Comparison of ENCODE assay signal across 8 cellular contexts in genomic region chr1:9867408-9868243, GRCh38. TPM values are rescaled to one million over a fixed set of nuclear protein-coding genes. Genes with fewer than 3 reads are reported as not detected.
DNase-seq lines count a peak whose midpoint lies in the region; ATAC-seq and TF ChIP-seq lines count a peak whose summit lies in the region.

No MANE protein-coding gene starts in this region.

- ATAC-seq in natural killer cell = peak; percentile 91 to 100 (median 98)
- ATAC-seq in HG03159 (IDR thresholded peaks at IDR 0.05; ENCODE audit: unreplicated experiment) = no peak

- H3K4me3 ChIP-seq in OCI-LY3 (ENCODE audit: low read length) (no peak overlapping the region), esophagus muscularis mucosa (no peak overlapping the region)

- no peaks in the 10 kb centered on the region for H3K79me2 ChIP-seq in OCI-LY3 (ENCODE audit: low read length)

- intact Hi-C loops in esophagus muscularis mucosa (cut with DNase I) (loop anchor here (2.0 to 5.0 kb wide), 3 partner anchors 83 to 240 kb away; no protein-coding TSS in a partner anchor), natural killer cell (cut with micrococcal nuclease) (loop anchor here (1.0 kb wide), 4 partner anchors 83 to 372 kb away; no protein-coding TSS in a partner anchor)

- no peaks in the 10 kb centered on the region for H3K9me3 ChIP-seq in OCI-LY3 (ENCODE audit: insufficient read depth, low read length)
- H3K9me3 ChIP-seq in esophagus muscularis mucosa = no peaks in the 10 kb centered on the region

- no peaks in the 10 kb centered on the region for H3K27me3 ChIP-seq in OCI-LY3 (ENCODE audit: low read depth, low read length)
- H3K27me3 ChIP-seq in esophagus muscularis mucosa = no peaks in the 10 kb centered on the region

- peak; percentile 84 for DNase-seq in HK-2 (ENCODE audit: unreplicated experiment)
- peak; percentile 85 for DNase-seq in activated T-cell treated with anti-CD3 and anti-CD28 coated beads for 4 hours
- peak; percentile 98 for DNase-seq in esophagus muscularis mucosa (ENCODE audit: extremely low spot score)
- peak; percentile 88 for DNase-seq in natural killer cell
- peak; percentile 64 to 90 (median 82) for DNase-seq in stimulated activated naive CD4-positive, alpha-beta T cell (lab: John Stamatoyannopoulos, UW)

- no peaks in the 10 kb centered on the region for H3K36me3 ChIP-seq in OCI-LY3 (replicated peaks; ENCODE audit: low read depth, low read length)
- peaks cover 7 to 65% (median 57%) of the 10 kb centered on the region in 4 donors for H3K36me3 ChIP-seq in esophagus muscularis mucosa

- TF ChIP-seq POLR2A in esophagus muscularis mucosa (IDR thresholded peaks at IDR 0.05; ENCODE audit: low read depth) = no peak

- no peaks in the 10 kb centered on the region for H4K20me1 ChIP-seq in OCI-LY3 (ENCODE audit: insufficient read depth, low read length)

- H3K4me3 Mint-ChIP-seq in natural killer cell = no peak overlapping the region

- TF ChIP-seq CTCF in GM12872 (IDR thresholded peaks at IDR 0.05; ENCODE audit: insufficient read depth, low read depth, low read length) = peak; percentile 98
- peak; percentile 85 for TF ChIP-seq CTCF in OCI-LY3 (IDR thresholded peaks at IDR 0.05; ENCODE audit: low read depth, low read length)
- TF ChIP-seq CTCF in esophagus muscularis mucosa (IDR thresholded peaks at IDR 0.05) = peak in 2 of 3 experiments; percentile 96 to 98
- TF ChIP-seq CTCF in natural killer cell (IDR thresholded peaks at IDR 0.05) = peak; percentile 91

- no peak for TF ChIP-seq EP300 in esophagus muscularis mucosa (IDR thresholded peaks at IDR 0.05)

- H2AFZ ChIP-seq in OCI-LY3 (ENCODE audit: low read depth, low read length) = no peak overlapping the region; the same call in 1 of the 2 replicates

- H3K27ac Mint-ChIP-seq in natural killer cell = no peak overlapping the region

- peaks cover 4 to 8% of the 10 kb centered on the region in 2 donors for H3K4me1 Mint-ChIP-seq in natural killer cell

- no peak overlapping the region for H3K27ac ChIP-seq in OCI-LY3 (ENCODE audit: low read length)
- no peak overlapping the region for H3K27ac ChIP-seq in esophagus muscularis mucosa (replicated peaks in 1 of 4)

- no peaks in the 10 kb centered on the region for H3K36me3 Mint-ChIP-seq in natural killer cell

- 100% methylated on average over 1 of the region's 15 CpGs for WGBS in esophagus muscularis mucosa

- peak overlapping the region; percentile 20; the same call in 1 of the 2 replicates for H3K4me2 ChIP-seq in OCI-LY3 (ENCODE audit: low read length)

- H3K27me3 Mint-ChIP-seq in natural killer cell (ENCODE audit: low read depth in 2 of 2) = no peaks in the 10 kb centered on the region

- H3K4me1 ChIP-seq in OCI-LY3 (ENCODE audit: low read length) (no peaks in the 10 kb centered on the region; the same call in 1 of the 2 replicates), esophagus muscularis mucosa (peaks cover 0 to 16% (median 4%) of the 10 kb centered on the region in 4 donors)

- H3K9ac ChIP-seq in OCI-LY3 (ENCODE audit: low read length) = no peak overlapping the region

- H3K9me3 Mint-ChIP-seq in natural killer cell = no peaks in the 10 kb centered on the region

RNA-seq across cellular contexts. Expression of gene CTNNBIP1, which starts 42.4 kb away (rescaled TPM):
- total RNA-seq in esophagus muscularis mucosa (10 to 100 TPM; 17.0 to 27.2 (median 23.4) TPM), natural killer cell (10 to 100 TPM; 26.4 to 31.0 (median 29.8) TPM)

RNA-seq across cellular contexts. Expression of gene CLSTN1, which starts 43.9 kb away (rescaled TPM):
- 100 to 1,000 TPM in 1 of 4 donors, 10 to 100 TPM in 3; 47.1 to 109 (median 72.3) TPM for total RNA-seq in esophagus muscularis mucosa
- total RNA-seq in natural killer cell = 100 to 1,000 TPM in 1 of 3 donors, 10 to 100 TPM in 2; 83.1 to 114 (median 94.5) TPM
